In genomic region chr10:102642553-102643345, GRCh38 we compare ENCODE assay signal across 8 cellular contexts. TPM values are rescaled to one million over a fixed set of nuclear protein-coding genes. Genes with fewer than 3 reads are reported as not detected.
A peak's percentile ranks its signal among the peaks of the same experiment; 100 is the strongest.
DNase-seq lines count a peak whose midpoint lies in the region; ATAC-seq lines count a peak whose summit lies in the region.

No MANE protein-coding gene starts in this region.

- intact Hi-C loops in left ventricle myocardium superior (cut with micrococcal nuclease): no loop called here

- no peaks in the 10 kb centered on the region for H3K27me3 ChIP-seq in rectal smooth muscle tissue (ENCODE audit: control insufficient read depth, insufficient read depth, low read length)

- DNase-seq in EL (peak; percentile 41), SK-N-MC (ENCODE audit: low read depth, low spot score) (no peak), anterior cingulate cortex (lab: John Stamatoyannopoulos, UW) (peak in 40 of 58 donors; percentile 31 to 84 (median 64)), left ventricle myocardium superior (peak; percentile 82)

- peak overlapping the region; percentile 83 for H3K4me3 ChIP-seq in SK-N-MC
- peak overlapping the region; percentile 86 for H3K4me3 ChIP-seq in rectal smooth muscle tissue (ENCODE audit: low read length)

- H3K36me3 ChIP-seq in SK-N-MC (ENCODE audit: insufficient read depth, low read length) (no peaks in the 10 kb centered on the region), rectal smooth muscle tissue (ENCODE audit: control insufficient read depth, insufficient read depth, low read length) (no peaks in the 10 kb centered on the region)

- no peaks in the 10 kb centered on the region for H3K9me3 ChIP-seq in SK-N-MC (ENCODE audit: low read depth, low read length)

- no peak overlapping the region for H3K27ac ChIP-seq in SK-N-MC
- peak overlapping the region; percentile 92 for H3K27ac ChIP-seq in rectal smooth muscle tissue (ENCODE audit: low read depth, low read length)

- H3K9ac ChIP-seq in SK-N-MC (ENCODE audit: insufficient read length) (peak overlapping the region; percentile 15), rectal smooth muscle tissue (ENCODE audit: low read length) (peak overlapping the region; percentile 73)

- peaks cover 8% of the 10 kb centered on the region for H3K4me1 ChIP-seq in rectal smooth muscle tissue (ENCODE audit: control insufficient read depth, insufficient read depth, low read length)

- peak; percentile 1 for ATAC-seq in HG03045 (IDR thresholded peaks at IDR 0.05; ENCODE audit: unreplicated experiment)
- peak; percentile 1 for ATAC-seq in left ventricle myocardium superior
- ATAC-seq in GM21619 (IDR thresholded peaks at IDR 0.05; ENCODE audit: unreplicated experiment): no peak
- ATAC-seq in HG03159 (IDR thresholded peaks at IDR 0.05; ENCODE audit: unreplicated experiment): no peak

RNA-seq across cellular contexts. Expression of gene TRIM8, which starts 1.5 kb away (rescaled TPM):
- 117 TPM for total RNA-seq in left ventricle myocardium superior

Comparison
In these comparisons a context has a peak if more than half of its experiments do, and no peak if none do; other contexts are left out.
1. ATAC-seq: peak in HG03045 (single experiment) and left ventricle myocardium superior (single experiment); none in GM21619 (single experiment) and HG03159 (single experiment).